In genomic region chrX:42930951-42931350, GRCh38 we compare ENCODE assay signal across 20 cellular contexts.
"Had no signal": no experiment of that assay in that cellular context is flagged by ENCODE, and none has a peak within 500 bp of the region (broad histone marks: within the 10 kb centered on the region; RNA-seq: fewer than 3 reads in every experiment).

No MANE protein-coding gene starts in this region.

- H3K4me1 Mint-ChIP-seq: nephron progenitor cell had no signal

- DNase-seq: effector CD8-positive, alpha-beta T cell; esophagus squamous epithelium; foreskin fibroblast; immature natural killer cell; kidney; mesendoderm; naive thymus-derived CD4-positive, alpha-beta T cell; nephron progenitor cell; psoas muscle; right cardiac atrium; stimulated activated CD4-positive, alpha-beta T cell treated with anti-CD3 and anti-CD28 coated beads, Interleukin-2, amount 100 ng/mL, for 48 hours; tibial artery; upper lobe of right lung had no signal

- H3K4me1 ChIP-seq: esophagus squamous epithelium, gastroesophageal sphincter, psoas muscle, upper lobe of right lung, vagina had no signal

- H3K9me3 Mint-ChIP-seq: immature natural killer cell; nephron progenitor cell; stimulated activated naive CD8-positive, alpha-beta T cell treated with anti-CD3 and anti-CD28 coated beads, Interleukin-15, Interleukin-2, amounts not matched to agents 100 ng/mL and 50 ng/mL, for 24 hours had no signal

- H3K4me3 Mint-ChIP-seq: immature natural killer cell; naive thymus-derived CD4-positive, alpha-beta T cell; nephron progenitor cell; stimulated activated naive CD8-positive, alpha-beta T cell treated with anti-CD3 and anti-CD28 coated beads, Interleukin-15, Interleukin-2, amounts not matched to agents 100 ng/mL and 50 ng/mL, for 24 hours had no signal

- H3K27ac ChIP-seq: coronary artery, epithelial cell of prostate, esophagus squamous epithelium, gastroesophageal sphincter, neutrophil, psoas muscle, tibial artery, upper lobe of right lung, vagina had no signal

- H3K27me3 Mint-ChIP-seq: naive thymus-derived CD4-positive, alpha-beta T cell; stimulated activated naive CD8-positive, alpha-beta T cell treated with anti-CD3 and anti-CD28 coated beads, Interleukin-15, Interleukin-2, amounts not matched to agents 100 ng/mL and 50 ng/mL, for 24 hours had no signal

- H3K9me3 ChIP-seq: esophagus squamous epithelium, gastroesophageal sphincter, neutrophil, psoas muscle, tibial artery, upper lobe of right lung, vagina had no signal

- H3K4me3 ChIP-seq: coronary artery, esophagus squamous epithelium, gastroesophageal sphincter, psoas muscle, smooth muscle cell, tibial artery, upper lobe of right lung, vagina had no signal

- FAIRE-seq: kidney had no signal

- H3K27me3 ChIP-seq: esophagus squamous epithelium, gastroesophageal sphincter, neutrophil, tibial artery, upper lobe of right lung, vagina had no signal

- ATAC-seq: gastroesophageal sphincter; naive thymus-derived CD4-positive, alpha-beta T cell; psoas muscle; right cardiac atrium; upper lobe of right lung had no signal

- H3K36me3 ChIP-seq: esophagus squamous epithelium, gastroesophageal sphincter, neutrophil, tibial artery, upper lobe of right lung, vagina had no signal

- H3K27ac Mint-ChIP-seq: naive thymus-derived CD4-positive, alpha-beta T cell; nephron progenitor cell; stimulated activated naive CD8-positive, alpha-beta T cell treated with anti-CD3 and anti-CD28 coated beads, Interleukin-15, Interleukin-2, amounts not matched to agents 100 ng/mL and 50 ng/mL, for 24 hours had no signal
